In genomic region chr3:121430816-121431215, GRCh38 we compare ENCODE assay signal across 23 cellular contexts.
"Had no signal": no experiment of that assay in that cellular context is flagged by ENCODE, and none has a peak within 500 bp of the region (broad histone marks: within the 10 kb centered on the region; RNA-seq: fewer than 3 reads in every experiment).

No MANE protein-coding gene starts in this region.

- H3K9me3 ChIP-seq: colonic mucosa, mucosa of descending colon, neutrophil, right atrium auricular region, suprapubic skin, thyroid gland had no signal

- H3K9me3 Mint-ChIP-seq: endodermal cell; naive thymus-derived CD8-positive, alpha-beta T cell; stimulated activated effector memory CD8-positive, alpha-beta T cell treated with anti-CD3 and anti-CD28 coated beads, Interleukin-12 subunit alpha, Interleukin-12 subunit beta, amount 100 ng/mL, for 72 hours; type B pancreatic cell had no signal

- H3K36me3 ChIP-seq: colonic mucosa, right atrium auricular region, suprapubic skin, thyroid gland had no signal

- H3K4me1 Mint-ChIP-seq: endodermal cell had no signal

- H2AFZ ChIP-seq: hepatocyte had no signal

- H3K4me2 ChIP-seq: hepatocyte, smooth muscle cell had no signal

- DNase-seq: colonic mucosa; dermis blood vessel endothelial cell; endodermal cell; erythroblast; foreskin melanocyte; head of caudate nucleus; mammary epithelial cell; mucosa of descending colon; naive thymus-derived CD8-positive, alpha-beta T cell; posterior cingulate gyrus; stimulated activated CD4-positive, alpha-beta T cell treated with anti-CD3 and anti-CD28 coated beads, Interleukin-4, amount 100 ng/mL, for 1 hour; stimulated activated CD8-positive, alpha-beta memory T cell treated with anti-CD3 and anti-CD28 coated beads, Interleukin-4, amount 100 ng/mL, for 48 hours; stimulated activated naive CD8-positive, alpha-beta T cell treated with anti-CD3 and anti-CD28 coated beads, Interleukin-15, Interleukin-2, amounts not matched to agents 100 U/mL and 50 U/mL, for 24 hours; thyroid gland had no signal

- H3K79me2 ChIP-seq: hepatocyte had no signal

- H3K27me3 ChIP-seq: colonic mucosa, hepatocyte, neutrophil, right atrium auricular region, suprapubic skin, thyroid gland had no signal

- H3K27ac Mint-ChIP-seq: endodermal cell; stimulated activated effector memory CD8-positive, alpha-beta T cell treated with anti-CD3 and anti-CD28 coated beads, Interleukin-12 subunit alpha, Interleukin-12 subunit beta, amount 100 ng/mL, for 72 hours; type B pancreatic cell had no signal

- ATAC-seq: mucosa of descending colon; naive thymus-derived CD8-positive, alpha-beta T cell; stimulated activated effector memory CD8-positive, alpha-beta T cell treated with anti-CD3 and anti-CD28 coated beads, Interleukin-12 subunit alpha, Interleukin-12 subunit beta, amount 100 ng/mL, for 72 hours; stimulated activated naive CD8-positive, alpha-beta T cell treated with anti-CD3 and anti-CD28 coated beads, Interleukin-15, Interleukin-2, amounts not matched to agents 100 U/mL and 50 U/mL, for 24 hours had no signal

- H3K27me3 Mint-ChIP-seq: type B pancreatic cell had no signal

- H3K27ac ChIP-seq: colonic mucosa, hepatocyte, neutrophil, right atrium auricular region, suprapubic skin had no signal

- H3K4me1 ChIP-seq: colonic mucosa, right atrium auricular region, suprapubic skin had no signal

- H3K4me3 Mint-ChIP-seq: endodermal cell; stimulated activated effector memory CD8-positive, alpha-beta T cell treated with anti-CD3 and anti-CD28 coated beads, Interleukin-12 subunit alpha, Interleukin-12 subunit beta, amount 100 ng/mL, for 72 hours; type B pancreatic cell had no signal

- H3K4me3 ChIP-seq: colonic mucosa, hepatocyte, mucosa of descending colon, right atrium auricular region, smooth muscle cell, suprapubic skin, thyroid gland had no signal

- FAIRE-seq: endothelial cell of umbilical vein, urothelium cell line had no signal
